Comparison of ENCODE assay signal across 8 cellular contexts in genomic region chr17:3887811-3888210, GRCh38. TPM values are rescaled to one million over a fixed set of nuclear protein-coding genes. Genes with fewer than 3 reads are reported as not detected.
DNase-seq lines count a peak whose midpoint lies in the region; ATAC-seq and TF ChIP-seq lines count a peak whose summit lies in the region.

No MANE protein-coding gene starts in this region.

- no peak overlapping the region for H3K4me2 ChIP-seq in mesendoderm (ENCODE audit: low read length)

- no peak overlapping the region for H3K18ac ChIP-seq in mesendoderm (ENCODE audit: low read length)

- H3K36me3 ChIP-seq in left ventricle myocardium inferior (peaks cover 19% of the 10 kb centered on the region), mesendoderm (ENCODE audit: control insufficient read depth, insufficient read depth, low read length) (no peaks in the 10 kb centered on the region), urinary bladder (ENCODE audit: insufficient read depth) (peaks cover 2% of the 10 kb centered on the region)

- no peak overlapping the region for H2BK15ac ChIP-seq in mesendoderm (replicated peaks; ENCODE audit: low read depth)

- H3K9me3 ChIP-seq in left ventricle myocardium inferior (replicated peaks) = no peaks in the 10 kb centered on the region

- H3K4ac ChIP-seq in mesendoderm (ENCODE audit: low read depth, low read length) = no peak overlapping the region

- no peaks in the 10 kb centered on the region for H3K79me1 ChIP-seq in mesendoderm (ENCODE audit: low read length)

- no CpG with 5 or more reads among the region's 9 CpGs for WGBS in mesendoderm (ENCODE audit: extremely low coverage, insufficient coverage, low lambda C conversion rate)
- WGBS in urinary bladder = 53% methylated on average over 9 of the region's 9 CpGs

- H3K9ac ChIP-seq in mesendoderm (ENCODE audit: low read length) = no peak overlapping the region

- intact Hi-C loops in left ventricle myocardium inferior (cut with micrococcal nuclease) (no loop called here), left ventricle myocardium superior (cut with micrococcal nuclease) (no loop called here)

- H3K4me1 ChIP-seq in left ventricle myocardium inferior (peaks cover 77% of the 10 kb centered on the region), mesendoderm (ENCODE audit: control insufficient read depth, low read depth, low read length) (peaks cover 2% of the 10 kb centered on the region), urinary bladder (ENCODE audit: insufficient read depth) (no peaks in the 10 kb centered on the region)

- H2BK120ac ChIP-seq in mesendoderm (ENCODE audit: low read depth, low read length) = no peak overlapping the region

- no peak for TF ChIP-seq CTCF in left ventricle myocardium inferior (IDR thresholded peaks at IDR 0.05; ENCODE audit: borderline replicate concordance)

- H3K27ac ChIP-seq in left ventricle myocardium inferior (replicated peaks) = peak overlapping the region; percentile 82
- H3K27ac ChIP-seq in angular gyrus (ENCODE audit: low read depth, low read length) = peak overlapping the region; percentile 49
- no peak overlapping the region for H3K27ac ChIP-seq in mesendoderm (ENCODE audit: low read depth, low read length)
- peak overlapping the region; percentile 85 for H3K27ac ChIP-seq in urinary bladder (ENCODE audit: low read depth)

- no peak overlapping the region for H3K4me3 ChIP-seq in left ventricle myocardium inferior
- H3K4me3 ChIP-seq in mesendoderm (ENCODE audit: low read length) = no peak overlapping the region
- no peak overlapping the region for H3K4me3 ChIP-seq in urinary bladder (ENCODE audit: low read depth, low read length)

- H3K27me3 ChIP-seq in left ventricle myocardium inferior (ENCODE audit: low read depth) (no peaks in the 10 kb centered on the region), mesendoderm (ENCODE audit: insufficient read depth, low read length, poor library complexity) (no peaks in the 10 kb centered on the region)

- H2BK5ac ChIP-seq in mesendoderm (ENCODE audit: low read length) = no peak overlapping the region

- no peak overlapping the region for H3K56ac ChIP-seq in mesendoderm (ENCODE audit: low read length)

- H3K79me2 ChIP-seq in mesendoderm (ENCODE audit: control insufficient read depth, insufficient read depth, low read length) = no peaks in the 10 kb centered on the region

- no peak for DNase-seq in left ventricle myocardium inferior
- DNase-seq in left ventricle myocardium superior = no peak
- peak; percentile 28 for DNase-seq in mesendoderm
- no peak for DNase-seq in activated CD4-positive, CD25-positive, alpha-beta regulatory T cell (lab: John Stamatoyannopoulos, UW)
- DNase-seq in SKM-1 (lab: John Stamatoyannopoulos, UW; ENCODE audit: unreplicated experiment) = no peak

- H4K5ac ChIP-seq in mesendoderm (ENCODE audit: low read length) = no peak overlapping the region

- no peak overlapping the region for H2AK5ac ChIP-seq in mesendoderm (ENCODE audit: low read length)

- ATAC-seq in left ventricle myocardium superior (no peak), GM18907 (IDR thresholded peaks at IDR 0.05; ENCODE audit: unreplicated experiment) (no peak)

- no peak overlapping the region for H4K8ac ChIP-seq in mesendoderm (ENCODE audit: low read depth, low read length)

- H3K23ac ChIP-seq in mesendoderm (ENCODE audit: low read length) = no peak overlapping the region

RNA-seq across cellular contexts. Expression of gene CAMKK1, which starts 5.0 kb away (rescaled TPM):
- total RNA-seq in left ventricle myocardium inferior (5.5 TPM), left ventricle myocardium superior (3.4 TPM), urinary bladder (5.8 TPM)
- polyA plus RNA-seq in mesendoderm (2013, experiment 1 of 2) = 1.3 TPM
- polyA plus RNA-seq in mesendoderm (2013, experiment 2 of 2) = 1.4 TPM
- polyA plus RNA-seq in urinary bladder = 13.6 TPM

RNA-seq across cellular contexts. Expression of gene P2RX1, which starts 28.5 kb away (rescaled TPM):
- total RNA-seq in left ventricle myocardium inferior = 0.55 TPM
- total RNA-seq in left ventricle myocardium superior = 0.17 TPM
- 0.03 TPM for polyA plus RNA-seq in mesendoderm (2013, experiment 1 of 2)
- 0.03 TPM for polyA plus RNA-seq in mesendoderm (2013, experiment 2 of 2)
- total RNA-seq in urinary bladder = 19.6 TPM
- polyA plus RNA-seq in urinary bladder = 126 TPM

RNA-seq across cellular contexts. Expression of gene NCBP3, which starts 41.8 kb away (rescaled TPM):
- total RNA-seq in left ventricle myocardium inferior (18.2 TPM), left ventricle myocardium superior (17.8 TPM), urinary bladder (42.0 TPM)
- 29.3 TPM for polyA plus RNA-seq in mesendoderm (2013, experiment 1 of 2)
- 27.5 TPM for polyA plus RNA-seq in mesendoderm (2013, experiment 2 of 2)
- polyA plus RNA-seq in urinary bladder = 21.2 TPM

Comparison
In these comparisons a context has a peak if more than half of its experiments do, and no peak if none do; other contexts are left out.
1. RNA of gene P2RX1, which starts 28.5 kb away (total RNA-seq): 19.6 TPM in urinary bladder (single experiment); 0.55 TPM in left ventricle myocardium inferior (single experiment) and 0.17 TPM in left ventricle myocardium superior (single experiment); every median in the first group is over 10 times any median in the second.